Comparison of ENCODE assay signal across 15 cellular contexts in the genomic region with DNA sequence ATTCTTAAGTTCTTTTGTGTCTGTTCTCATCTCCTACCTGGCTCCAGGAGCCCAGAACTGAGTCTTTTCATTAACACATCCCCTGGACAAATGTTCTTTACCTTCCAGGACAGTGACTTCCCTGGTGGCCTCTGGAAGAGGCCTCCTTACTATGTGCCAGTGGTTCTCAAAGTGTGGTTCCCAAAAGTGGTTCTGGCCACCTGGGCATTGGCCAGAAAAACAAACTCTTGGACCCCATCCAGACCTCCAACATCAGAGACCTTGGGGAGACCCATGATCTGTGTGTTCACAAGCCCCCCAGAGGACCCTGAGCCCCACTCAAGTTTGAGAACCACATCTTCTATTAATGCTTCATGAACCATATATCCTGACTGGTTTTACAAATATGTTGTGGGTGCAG. TPM values are rescaled to one million over a fixed set of nuclear protein-coding genes. Genes with fewer than 3 reads are reported as not detected.
DNase-seq lines count a peak whose midpoint lies in the region; ATAC-seq and TF ChIP-seq lines count a peak whose summit lies in the region.
"Had no signal": no experiment of that assay in that cellular context is flagged by ENCODE, and none has a peak within 500 bp of the region (broad histone marks: within the 10 kb centered on the region; RNA-seq: fewer than 3 reads in every experiment).

No MANE protein-coding gene starts in this region.

- no peak for TF ChIP-seq EP300 in esophagus muscularis mucosa (IDR thresholded peaks at IDR 0.05)

- peaks cover 30% of the 10 kb centered on the region for H3K4me1 Mint-ChIP-seq in activated CD8-positive, alpha-beta memory T cell treated with anti-CD3 and anti-CD28 coated beads, Interleukin-2, amount 10 ng/mL, durations not matched to agents 7 days and 5 days

- H3K9me3 ChIP-seq in KOPT-K1 (ENCODE audit: insufficient read depth, low read length, poor library complexity, severe bottlenecking) (peaks cover 9% of the 10 kb centered on the region), esophagus muscularis mucosa (no peaks in the 10 kb centered on the region), WERI-Rb-1 (ENCODE audit: severe bottlenecking) (no peaks in the 10 kb centered on the region)

- H3K27me3 ChIP-seq in esophagus muscularis mucosa (peaks cover 0 to 69% (median 21%) of the 10 kb centered on the region in 4 donors), WERI-Rb-1 (ENCODE audit: insufficient read depth, low read depth, severe bottlenecking) (peaks cover 11% of the 10 kb centered on the region)

- H3K27ac Mint-ChIP-seq in activated CD8-positive, alpha-beta memory T cell treated with anti-CD3 and anti-CD28 coated beads, Interleukin-2, amount 10 ng/mL, durations not matched to agents 7 days and 5 days, result no peak overlapping the region

- no peak for TF ChIP-seq POLR2A in esophagus muscularis mucosa (IDR thresholded peaks at IDR 0.05; ENCODE audit: low read depth)

- DNase-seq in activated CD8-positive, alpha-beta memory T cell treated with anti-CD3 and anti-CD28 coated beads for 24 hours, result peak; percentile 35
- DNase-seq in activated CD8-positive, alpha-beta memory T cell treated with anti-CD3 and anti-CD28 coated beads, Interleukin-2, amount 10 ng/mL, durations not matched to agents 7 days and 5 days, result no peak
- DNase-seq in esophagus muscularis mucosa (ENCODE audit: extremely low spot score) (peak; percentile 68), kidney glomerular epithelial cell (lab: John Stamatoyannopoulos, UW) (no peak), WERI-Rb-1 (no peak)
- DNase-seq: ACHN, DMS53, GM23248 had no signal

- peak overlapping the region; percentile 97 for H3K27ac ChIP-seq in KOPT-K1 (ENCODE audit: low read depth, low read length, poor library complexity, severe bottlenecking)
- no peak overlapping the region for H3K27ac ChIP-seq in esophagus muscularis mucosa (replicated peaks in 1 of 4)
- no peak overlapping the region for H3K27ac ChIP-seq in WERI-Rb-1
- H3K27ac ChIP-seq: C4-2B, GM23248, HL-60 had no signal

- TF ChIP-seq CTCF in esophagus muscularis mucosa (IDR thresholded peaks at IDR 0.05), result no peak
- no peak for TF ChIP-seq CTCF in WERI-Rb-1 (IDR thresholded peaks at IDR 0.05; ENCODE audit: low read depth, low read length)

- H3K36me3 Mint-ChIP-seq in activated CD8-positive, alpha-beta memory T cell treated with anti-CD3 and anti-CD28 coated beads, Interleukin-2, amount 10 ng/mL, durations not matched to agents 7 days and 5 days, result no peaks in the 10 kb centered on the region

- CTCF ChIA-PET in activated CD8-positive, alpha-beta memory T cell treated with anti-CD3 and anti-CD28 coated beads, Interleukin-2, amount 10 ng/mL, durations not matched to agents 7 days and 5 days (lab: Charles Lee), result interaction anchor here (0.6 kb wide), 1 partner anchor 94 kb away, joined by 3 read pairs; no protein-coding TSS in a partner anchor

- H3K4me3 ChIP-seq in esophagus muscularis mucosa, result no peak overlapping the region
- H3K4me3 ChIP-seq in WERI-Rb-1 (ENCODE audit: low read depth, low read length), result no peak overlapping the region
- H3K4me3 ChIP-seq: GM23248 had no signal

- no peak overlapping the region for H3K4me3 Mint-ChIP-seq in activated CD8-positive, alpha-beta memory T cell treated with anti-CD3 and anti-CD28 coated beads, Interleukin-2, amount 10 ng/mL, durations not matched to agents 7 days and 5 days

- H3K9me3 Mint-ChIP-seq in activated CD8-positive, alpha-beta memory T cell treated with anti-CD3 and anti-CD28 coated beads, Interleukin-2, amount 10 ng/mL, durations not matched to agents 7 days and 5 days (ENCODE audit: low read depth), result no peaks in the 10 kb centered on the region

- no peak for ATAC-seq in activated CD8-positive, alpha-beta memory T cell treated with anti-CD3 and anti-CD28 coated beads, Interleukin-2, amount 10 ng/mL, durations not matched to agents 7 days and 5 days
- no peak for ATAC-seq in HG03108 (IDR thresholded peaks at IDR 0.05; ENCODE audit: unreplicated experiment)
- ATAC-seq: HCT116 had no signal

- H3K4me1 ChIP-seq in esophagus muscularis mucosa, result peaks cover under 1 to 13% (median 10%) of the 10 kb centered on the region in 4 donors

- peaks cover 26% of the 10 kb centered on the region for H3K27me3 Mint-ChIP-seq in activated CD8-positive, alpha-beta memory T cell treated with anti-CD3 and anti-CD28 coated beads, Interleukin-2, amount 10 ng/mL, durations not matched to agents 7 days and 5 days

- H3K36me3 ChIP-seq in KOPT-K1 (ENCODE audit: insufficient read depth, low read length) (no peaks in the 10 kb centered on the region), esophagus muscularis mucosa (no peaks in the 10 kb centered on the region), WERI-Rb-1 (no peaks in the 10 kb centered on the region)

- intact Hi-C loops in esophagus muscularis mucosa (cut with DNase I), result no loop called here

RNA-seq across cellular contexts. Expression of gene VSX1, which starts 7.2 kb away (rescaled TPM):
- not detected for total RNA-seq in activated CD8-positive, alpha-beta memory T cell treated with anti-CD3 and anti-CD28 coated beads, Interleukin-2, amount 10 ng/mL, durations not matched to agents 7 days and 5 days
- under 1 TPM in 1 of 4 donors, not detected in 3; 0.83 TPM for total RNA-seq in esophagus muscularis mucosa
- total RNA-seq: A172, Daoy, GM23248 had no signal

RNA-seq across cellular contexts. Expression of gene ACSS1, which starts 31.2 kb away (rescaled TPM):
- 10 to 100 TPM; 44.4 TPM for total RNA-seq in activated CD8-positive, alpha-beta memory T cell treated with anti-CD3 and anti-CD28 coated beads, Interleukin-2, amount 10 ng/mL, durations not matched to agents 7 days and 5 days
- 100 to 1,000 TPM in 1 of 4 donors, 10 to 100 TPM in 3; 36.6 to 154 (median 65.3) TPM for total RNA-seq in esophagus muscularis mucosa

Comparison
In these comparisons a context has a peak if more than half of its experiments do, and no peak if none do; other contexts are left out.
1. DNase-seq: peak in activated CD8-positive, alpha-beta memory T cell treated with anti-CD3 and anti-CD28 coated beads for 24 hours (single experiment) and esophagus muscularis mucosa (single experiment); none in activated CD8-positive, alpha-beta memory T cell treated with anti-CD3 and anti-CD28 coated beads, Interleukin-2, amount 10 ng/mL, durations not matched to agents 7 days and 5 days (single experiment), kidney glomerular epithelial cell (single experiment) and WERI-Rb-1 (single experiment).